ENCODE assay signal across 16 cellular contexts in genomic region chr9:119667163-119667562, GRCh38.
DNase-seq lines count a peak whose midpoint lies in the region; TF ChIP-seq lines count a peak whose summit lies in the region.
"Had no signal": no experiment of that assay in that cellular context is flagged by ENCODE, and none has a peak within 500 bp of the region (broad histone marks: within the 10 kb centered on the region; RNA-seq: fewer than 3 reads in every experiment).

No MANE protein-coding gene starts in this region.

- H3K36me3 ChIP-seq in H7 (replicated peaks; ENCODE audit: control insufficient read depth, insufficient read depth, low read length) (no peaks in the 10 kb centered on the region), WERI-Rb-1 (no peaks in the 10 kb centered on the region)

- no peak overlapping the region for H3K27ac ChIP-seq in C4-2B
- peak overlapping the region; percentile 53 for H3K27ac ChIP-seq in WERI-Rb-1

- TF ChIP-seq CTCF in C4-2B (conservative IDR thresholded peaks at IDR 0.05) (peak; percentile 18; the same call in 1 of the 2 replicates), WERI-Rb-1 (IDR thresholded peaks at IDR 0.05; ENCODE audit: low read depth, low read length) (0 out of 2 replicates have a peak, but pooled peaks have one; percentile 21), chondrocyte (IDR thresholded peaks at IDR 0.05) (no peak)

- H3K9me3 ChIP-seq in WERI-Rb-1 (ENCODE audit: severe bottlenecking), result no peaks in the 10 kb centered on the region

- peaks cover 7% of the 10 kb centered on the region for H3K9me3 Mint-ChIP-seq in activated T-cell treated with anti-CD3 and anti-CD28 coated beads, Interleukin-2, amount 50 U/mL, for 24 hours
- peaks cover 2% of the 10 kb centered on the region for H3K9me3 Mint-ChIP-seq in chondrocyte (ENCODE audit: low read depth)

- no peaks in the 10 kb centered on the region for H3K4me1 Mint-ChIP-seq in activated T-cell treated with anti-CD3 and anti-CD28 coated beads, Interleukin-2, amount 50 U/mL, for 24 hours (ENCODE audit: low read depth)
- no peaks in the 10 kb centered on the region for H3K4me1 Mint-ChIP-seq in chondrocyte (ENCODE audit: low read depth)
- H3K4me1 Mint-ChIP-seq: CD14-positive monocyte had no signal

- DNase-seq in H7 (peak; percentile 8), WERI-Rb-1 (peak; percentile 51), medulla oblongata (ENCODE audit: extremely low spot score) (peak; percentile 5), chondrocyte (ENCODE audit: low spot score) (no peak), HPDE6-E6E7 (ENCODE audit: extremely low spot score) (no peak), epidermal melanocyte (ENCODE audit: insufficient read length, low spot score) (no peak)
- no peak for DNase-seq in activated T-cell treated with anti-CD3 and anti-CD28 coated beads, Interleukin-2, amount 50 U/mL, for 24 hours
- DNase-seq: DND-41, Karpas-422, NCI-H1694 treated with DMSO at 0.1 percent for 48 hours, NCI-H2081 treated with DMSO at 0.1 percent for 48 hours, NCI-H2171 treated with DMSO at 0.1 percent for 48 hours, SIG-M5 had no signal

- H3K27ac Mint-ChIP-seq in activated T-cell treated with anti-CD3 and anti-CD28 coated beads, Interleukin-2, amount 50 U/mL, for 24 hours, result no peak overlapping the region
- H3K27ac Mint-ChIP-seq in chondrocyte (ENCODE audit: unreplicated experiment), result no peak overlapping the region
- H3K27ac Mint-ChIP-seq: CD14-positive monocyte had no signal

- H3K36me3 Mint-ChIP-seq in activated T-cell treated with anti-CD3 and anti-CD28 coated beads, Interleukin-2, amount 50 U/mL, for 24 hours (ENCODE audit: low read depth), result no peaks in the 10 kb centered on the region
- no peaks in the 10 kb centered on the region for H3K36me3 Mint-ChIP-seq in chondrocyte (ENCODE audit: low read depth)
- H3K36me3 Mint-ChIP-seq: CD14-positive monocyte had no signal

- no peak overlapping the region for H3K4me3 ChIP-seq in H7 (ENCODE audit: insufficient read depth, low read depth, low read length)
- H3K4me3 ChIP-seq in WERI-Rb-1 (ENCODE audit: low read depth, low read length), result no peak overlapping the region
- H3K4me3 ChIP-seq: GM12878 had no signal

- H3K27me3 ChIP-seq in H7 (ENCODE audit: control insufficient read depth, insufficient read depth, low read length) (no peaks in the 10 kb centered on the region), WERI-Rb-1 (ENCODE audit: insufficient read depth, low read depth, severe bottlenecking) (no peaks in the 10 kb centered on the region)

- no peak overlapping the region for H3K4me3 Mint-ChIP-seq in activated T-cell treated with anti-CD3 and anti-CD28 coated beads, Interleukin-2, amount 50 U/mL, for 24 hours
- no peak overlapping the region for H3K4me3 Mint-ChIP-seq in chondrocyte (ENCODE audit: unreplicated experiment)
- H3K4me3 Mint-ChIP-seq: CD14-positive monocyte had no signal

- H3K27me3 Mint-ChIP-seq in activated T-cell treated with anti-CD3 and anti-CD28 coated beads, Interleukin-2, amount 50 U/mL, for 24 hours, result no peaks in the 10 kb centered on the region
- H3K27me3 Mint-ChIP-seq in chondrocyte (ENCODE audit: low read depth), result no peaks in the 10 kb centered on the region

Comparison
In these comparisons a context has a peak if more than half of its experiments do, and no peak if none do; other contexts are left out.
1. DNase-seq: peak in H7 (single experiment), WERI-Rb-1 (single experiment) and medulla oblongata (single experiment); none in activated T-cell treated with anti-CD3 and anti-CD28 coated beads, Interleukin-2, amount 50 U/mL, for 24 hours (single experiment), chondrocyte (single experiment), HPDE6-E6E7 (single experiment) and epidermal melanocyte (single experiment).